In genomic region chr4:109560687-109561452, GRCh38 we compare ENCODE assay signal across 8 cellular contexts. TPM values are rescaled to one million over a fixed set of nuclear protein-coding genes. Genes with fewer than 3 reads are reported as not detected.
DNase-seq lines count a peak whose midpoint lies in the region; ATAC-seq and TF ChIP-seq lines count a peak whose summit lies in the region.

No MANE protein-coding gene starts in this region.

- TF ChIP-seq CTCF in epithelial cell of esophagus (IDR thresholded peaks at IDR 0.05; ENCODE audit: insufficient read depth, low read depth, low read length, missing control alignments): no peak
- TF ChIP-seq CTCF in mucosa of descending colon (IDR thresholded peaks at IDR 0.05): no peak

- peak; percentile 53 for ATAC-seq in HG02943 (IDR thresholded peaks at IDR 0.05; ENCODE audit: low read depth, unreplicated experiment)
- peak; percentile 55 for ATAC-seq in mucosa of descending colon

- H3K4me3 ChIP-seq in epithelial cell of esophagus (ENCODE audit: low read length) (peak overlapping the region; percentile 55), mucosa of descending colon (peak overlapping the region; percentile 23)

- peak; percentile 9 for DNase-seq in NCI-H345 (lab: John Stamatoyannopoulos, UW)
- DNase-seq in NCI-H345 treated with DMSO at 0.1 percent for 48 hours (lab: John Stamatoyannopoulos, UW; ENCODE audit: unreplicated experiment): no peak
- peak; percentile 62 for DNase-seq in NCI-H69 (lab: John Stamatoyannopoulos, UW)
- peak; percentile 85 for DNase-seq in activated CD8-positive, alpha-beta memory T cell treated with anti-CD3 and anti-CD28 coated beads for 24 hours
- DNase-seq in epithelial cell of esophagus (ENCODE audit: low read depth): peak; percentile 80
- peak; percentile 35 to 70 (median 44) for DNase-seq in mucosa of descending colon
- DNase-seq in stimulated activated CD8-positive, alpha-beta memory T cell treated with anti-CD3 and anti-CD28 coated beads, Interleukin-4, amount 100 ng/mL, for 4 hours (ENCODE audit: low read depth in 2 of 2, low spot score in 1 of 2): peak; percentile 23 to 36

- intact Hi-C loops in mucosa of descending colon (cut with DNase I, micrococcal nuclease): no loop called here

- H3K4me1 ChIP-seq in mucosa of descending colon (ENCODE audit: low read depth): peaks cover 5% of the 10 kb centered on the region

- H3K36me3 ChIP-seq in mucosa of descending colon (ENCODE audit: low read depth): no peaks in the 10 kb centered on the region

- H3K9me3 ChIP-seq in mucosa of descending colon: peaks cover 3% of the 10 kb centered on the region

RNA-seq across cellular contexts. Expression of gene MCUB, which starts 0.8 kb away (rescaled TPM):
- total RNA-seq in mucosa of descending colon: 10 to 100 TPM in 1 of 3 donors, 1 to 10 TPM in 2; 2.7 to 11.5 (median 6.6) TPM
